ENCODE assay signal across 9 cellular contexts in genomic region chr7:30800785-30801252, GRCh38. TPM values are rescaled to one million over a fixed set of nuclear protein-coding genes. Genes with fewer than 3 reads are reported as not detected.
DNase-seq lines count a peak whose midpoint lies in the region; ATAC-seq and TF ChIP-seq lines count a peak whose summit lies in the region.
"Had no signal": no experiment of that assay in that cellular context is flagged by ENCODE, and none has a peak within 500 bp of the region (broad histone marks: within the 10 kb centered on the region; RNA-seq: fewer than 3 reads in every experiment).

No MANE protein-coding gene starts in this region.

- no peaks in the 10 kb centered on the region for H3F3A ChIP-seq in Loucy (ENCODE audit: low read depth)

- CTCF ChIA-PET in RWPE1 (lab: Yijun Ruan, JAX), result interaction anchor here (0.5 to 1.8 kb wide), 4 partner anchors 24 to 326 kb away, joined by 3 to 4 read pairs (median 3); no protein-coding TSS in a partner anchor

- H3K36me3 ChIP-seq in Loucy (ENCODE audit: insufficient read depth, low read length), result no peaks in the 10 kb centered on the region

- H2AFZ ChIP-seq in Loucy (ENCODE audit: low read length), result no peak overlapping the region

- ATAC-seq in GM21360 (IDR thresholded peaks at IDR 0.05; ENCODE audit: unreplicated experiment), result peak; percentile 24
- ATAC-seq in stimulated activated naive CD8-positive, alpha-beta T cell treated with anti-CD3 and anti-CD28 coated beads, Interleukin-15, amount 100 ng/mL, for 72 hours, result peak; percentile 67
- ATAC-seq in GM19328 (IDR thresholded peaks at IDR 0.05; ENCODE audit: unreplicated experiment), result no peak

- peaks cover 21% of the 10 kb centered on the region for H3K4me1 ChIP-seq in Loucy (ENCODE audit: insufficient read depth, low read length, poor library complexity, severe bottlenecking)

- H3K4me3 ChIP-seq in Loucy (ENCODE audit: low read length, poor library complexity, severe bottlenecking), result peak overlapping the region; percentile 33

- H3K27me3 ChIP-seq in Loucy (ENCODE audit: insufficient read depth, low read length, poor library complexity, severe bottlenecking), result no peaks in the 10 kb centered on the region

- H3K4me2 ChIP-seq in Loucy (ENCODE audit: low read depth, low read length, poor library complexity, severe bottlenecking), result peak overlapping the region; percentile 52

- no peak overlapping the region for H3K27ac Mint-ChIP-seq in stimulated activated naive CD8-positive, alpha-beta T cell treated with anti-CD3 and anti-CD28 coated beads, Interleukin-15, amount 100 ng/mL, for 72 hours
- H3K27ac Mint-ChIP-seq: activated naive CD8-positive, alpha-beta T cell treated with anti-CD3 and anti-CD28 coated beads, Interleukin-2, amount 10 ng/mL, durations not matched to agents 7 days and 5 days had no signal

- H3K9me3 ChIP-seq in Loucy (ENCODE audit: insufficient read depth, low read depth, low read length), result no peaks in the 10 kb centered on the region

- no peaks in the 10 kb centered on the region for H3K9me3 Mint-ChIP-seq in stimulated activated naive CD8-positive, alpha-beta T cell treated with anti-CD3 and anti-CD28 coated beads, Interleukin-15, amount 100 ng/mL, for 72 hours
- H3K9me3 Mint-ChIP-seq: activated naive CD8-positive, alpha-beta T cell treated with anti-CD3 and anti-CD28 coated beads, Interleukin-2, amount 10 ng/mL, durations not matched to agents 7 days and 5 days had no signal

- H3K27me3 Mint-ChIP-seq in stimulated activated naive CD8-positive, alpha-beta T cell treated with anti-CD3 and anti-CD28 coated beads, Interleukin-15, amount 100 ng/mL, for 72 hours, result no peaks in the 10 kb centered on the region
- H3K27me3 Mint-ChIP-seq: activated naive CD8-positive, alpha-beta T cell treated with anti-CD3 and anti-CD28 coated beads, Interleukin-2, amount 10 ng/mL, durations not matched to agents 7 days and 5 days had no signal

- TF ChIP-seq CTCF in Loucy (conservative IDR thresholded peaks at IDR 0.05; ENCODE audit: low read length) (peak; percentile 78), RWPE1 (conservative IDR thresholded peaks at IDR 0.05; ENCODE audit: low read depth) (peak; percentile 78)

- peak; percentile 39 for DNase-seq in DMS79 (lab: John Stamatoyannopoulos, UW)
- DNase-seq in RWPE1 (ENCODE audit: low spot score), result peak; percentile 84
- peak; percentile 88 for DNase-seq in cerebellum (ENCODE audit: low spot score)
- peak; percentile 74 for DNase-seq in kidney tubule cell (ENCODE audit: low spot score)
- DNase-seq in stimulated activated naive CD8-positive, alpha-beta T cell treated with anti-CD3 and anti-CD28 coated beads, Interleukin-15, amount 100 ng/mL, for 72 hours, result peak; percentile 30 to 40
- DNase-seq: activated naive CD8-positive, alpha-beta T cell treated with anti-CD3 and anti-CD28 coated beads, Interleukin-2, amount 10 ng/mL, durations not matched to agents 7 days and 5 days had no signal

- H4K20me1 ChIP-seq in Loucy (ENCODE audit: insufficient read depth, low read length, poor library complexity, severe bottlenecking), result no peaks in the 10 kb centered on the region

- no peaks in the 10 kb centered on the region for H3K79me2 ChIP-seq in Loucy (ENCODE audit: insufficient read depth, low read length)

- H3K9ac ChIP-seq in Loucy (ENCODE audit: low read depth, low read length, poor library complexity, severe bottlenecking), result no peak overlapping the region

- peaks cover 15% of the 10 kb centered on the region for H3K4me1 Mint-ChIP-seq in stimulated activated naive CD8-positive, alpha-beta T cell treated with anti-CD3 and anti-CD28 coated beads, Interleukin-15, amount 100 ng/mL, for 72 hours

- H3K4me3 Mint-ChIP-seq in stimulated activated naive CD8-positive, alpha-beta T cell treated with anti-CD3 and anti-CD28 coated beads, Interleukin-15, amount 100 ng/mL, for 72 hours, result no peak overlapping the region
- H3K4me3 Mint-ChIP-seq: activated naive CD8-positive, alpha-beta T cell treated with anti-CD3 and anti-CD28 coated beads, Interleukin-2, amount 10 ng/mL, durations not matched to agents 7 days and 5 days had no signal

- no peaks in the 10 kb centered on the region for H3K9me2 ChIP-seq in Loucy (replicated peaks; ENCODE audit: low read depth, low read length)

- POLR2A ChIA-PET in RWPE1 (lab: Yijun Ruan, JAX; ENCODE audit: low non-redundant PET), result no interaction called here

- no peak overlapping the region for H3K27ac ChIP-seq in RWPE1

RNA-seq across cellular contexts. Expression of gene MINDY4, which starts 29.6 kb away (rescaled TPM):
- total RNA-seq in cerebellum, result 9.8 TPM

RNA-seq across cellular contexts. Expression of gene INMT, which starts 48.9 kb away (rescaled TPM):
- total RNA-seq in cerebellum, result 0.73 TPM

Comparison
In these comparisons a context has a peak if more than half of its experiments do, and no peak if none do; other contexts are left out.
1. DNase-seq: peak in every context shown above with its lines; median percentile 88 in cerebellum; 84 in RWPE1; 74 in kidney tubule cell; 39 in DMS79; 35 in stimulated activated naive CD8-positive, alpha-beta T cell treated with anti-CD3 and anti-CD28 coated beads, Interleukin-15, amount 100 ng/mL, for 72 hours.